ENCODE assay signal across 8 cellular contexts in genomic region chr2:42095923-42096408, GRCh38. TPM values are rescaled to one million over a fixed set of nuclear protein-coding genes. Genes with fewer than 3 reads are reported as not detected.
DNase-seq lines count a peak whose midpoint lies in the region; ATAC-seq and TF ChIP-seq lines count a peak whose summit lies in the region.

No MANE protein-coding gene starts in this region.

- peak; percentile 75 for TF ChIP-seq CTCF in AG04450 (IDR thresholded peaks at IDR 0.05; ENCODE audit: low read depth, low read length)
- peak; percentile 45 for TF ChIP-seq CTCF in GM20000 (IDR thresholded peaks at IDR 0.05; ENCODE audit: extremely low read depth, missing control alignments)
- peak; percentile 45; the same call in 1 of the 2 replicates for TF ChIP-seq CTCF in WERI-Rb-1 (IDR thresholded peaks at IDR 0.05; ENCODE audit: low read depth, low read length)

- H3K27ac ChIP-seq in AG04450 (ENCODE audit: low read depth, low read length) (no peak overlapping the region), WERI-Rb-1 (no peak overlapping the region)

- peak; percentile 61 for DNase-seq in AG04450 (ENCODE audit: low read depth, low spot score)
- peak; percentile 48 for DNase-seq in GM20000 (ENCODE audit: low spot score)
- peak; percentile 65 for DNase-seq in NCI-H2171 (lab: John Stamatoyannopoulos, UW)
- peak; percentile 77 for DNase-seq in WERI-Rb-1
- DNase-seq in T47D (ENCODE audit: low read depth in 1 of 2, low spot score in 1 of 2), result peak; percentile 14 to 80
- DNase-seq in kidney tubule cell (ENCODE audit: low spot score), result peak; percentile 70
- DNase-seq in stimulated activated CD4-positive, alpha-beta T cell treated with anti-CD3 and anti-CD28 coated beads, Interleukin-2, amount 100 ng/mL, for 48 hours, result peak; percentile 66 to 70

- in situ Hi-C loops in T47D (cut with HindIII; ENCODE audit: low pct_unique_long_range_greater_than_20kb, low sequenced_read_pairs), result loop anchor here (25.0 kb wide), 1 partner anchor 234 kb away; no protein-coding TSS in a partner anchor

- H3K9me3 ChIP-seq in AG04450 (ENCODE audit: control insufficient read depth, insufficient read depth, low read length) (peaks cover 14% of the 10 kb centered on the region), WERI-Rb-1 (ENCODE audit: severe bottlenecking) (peaks cover 8% of the 10 kb centered on the region)

- H3K27me3 ChIP-seq in AG04450 (ENCODE audit: control insufficient read depth, insufficient read depth, low read length) (no peaks in the 10 kb centered on the region), WERI-Rb-1 (ENCODE audit: insufficient read depth, low read depth, severe bottlenecking) (no peaks in the 10 kb centered on the region)

- ATAC-seq in HG02870 (IDR thresholded peaks at IDR 0.05; ENCODE audit: unreplicated experiment), result no peak

- POLR2A ChIA-PET in AG04450 (lab: Yijun Ruan, JAX), result no interaction called here

- CTCF ChIA-PET in AG04450 (lab: Charles Lee), result interaction anchor here (0.6 to 6.1 kb wide), 39 partner anchors 9 to 567 kb away, joined by 3 to 105 read pairs (median 4); partner anchors contain the start of gene COX7A2L

- H3K4me3 ChIP-seq in AG04450 (ENCODE audit: low read depth, low read length), result no peak overlapping the region
- H3K4me3 ChIP-seq in WERI-Rb-1 (ENCODE audit: low read depth, low read length), result no peak overlapping the region

- H3K36me3 ChIP-seq in WERI-Rb-1, result no peaks in the 10 kb centered on the region

RNA-seq across cellular contexts. Expression of gene PKDCC, which starts 48.1 kb away (rescaled TPM):
- polyA plus RNA-seq in AG04450 (2011; rRNA removed), result 87.0 and 107 TPM in 2 replicates
- 180 and 228 TPM in 2 replicates for polyA minus RNA-seq in AG04450 (2011; rRNA and poly(A)+ RNA removed)
